ENCODE assay signal across 1 cellular context in the genomic region with DNA sequence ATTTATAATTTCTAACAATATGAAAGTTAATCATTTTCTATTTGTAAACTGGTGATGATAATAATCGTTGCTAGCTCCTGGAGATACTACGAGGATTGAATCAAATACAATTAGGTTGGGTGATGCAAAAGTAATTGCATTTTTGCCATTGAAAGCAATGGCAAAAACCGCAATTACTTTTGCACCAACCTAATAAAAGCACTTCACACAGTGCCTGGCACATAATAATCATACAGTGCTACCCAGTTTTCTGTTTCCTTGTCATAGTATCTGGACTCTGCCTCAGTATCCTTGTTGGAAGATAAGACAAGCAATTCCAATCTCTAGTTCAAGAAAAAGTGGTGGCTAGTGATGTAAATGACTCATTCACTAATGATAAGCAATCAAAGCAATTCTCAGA.
TF ChIP-seq lines count a peak whose summit lies in the region.

No MANE protein-coding gene starts in this region.

TF ChIP-seq in HepG2, 621 proteins besides CTCF, POLR2A, EP300 and RAD21:
- TF ChIP-seq, protein P1, sequence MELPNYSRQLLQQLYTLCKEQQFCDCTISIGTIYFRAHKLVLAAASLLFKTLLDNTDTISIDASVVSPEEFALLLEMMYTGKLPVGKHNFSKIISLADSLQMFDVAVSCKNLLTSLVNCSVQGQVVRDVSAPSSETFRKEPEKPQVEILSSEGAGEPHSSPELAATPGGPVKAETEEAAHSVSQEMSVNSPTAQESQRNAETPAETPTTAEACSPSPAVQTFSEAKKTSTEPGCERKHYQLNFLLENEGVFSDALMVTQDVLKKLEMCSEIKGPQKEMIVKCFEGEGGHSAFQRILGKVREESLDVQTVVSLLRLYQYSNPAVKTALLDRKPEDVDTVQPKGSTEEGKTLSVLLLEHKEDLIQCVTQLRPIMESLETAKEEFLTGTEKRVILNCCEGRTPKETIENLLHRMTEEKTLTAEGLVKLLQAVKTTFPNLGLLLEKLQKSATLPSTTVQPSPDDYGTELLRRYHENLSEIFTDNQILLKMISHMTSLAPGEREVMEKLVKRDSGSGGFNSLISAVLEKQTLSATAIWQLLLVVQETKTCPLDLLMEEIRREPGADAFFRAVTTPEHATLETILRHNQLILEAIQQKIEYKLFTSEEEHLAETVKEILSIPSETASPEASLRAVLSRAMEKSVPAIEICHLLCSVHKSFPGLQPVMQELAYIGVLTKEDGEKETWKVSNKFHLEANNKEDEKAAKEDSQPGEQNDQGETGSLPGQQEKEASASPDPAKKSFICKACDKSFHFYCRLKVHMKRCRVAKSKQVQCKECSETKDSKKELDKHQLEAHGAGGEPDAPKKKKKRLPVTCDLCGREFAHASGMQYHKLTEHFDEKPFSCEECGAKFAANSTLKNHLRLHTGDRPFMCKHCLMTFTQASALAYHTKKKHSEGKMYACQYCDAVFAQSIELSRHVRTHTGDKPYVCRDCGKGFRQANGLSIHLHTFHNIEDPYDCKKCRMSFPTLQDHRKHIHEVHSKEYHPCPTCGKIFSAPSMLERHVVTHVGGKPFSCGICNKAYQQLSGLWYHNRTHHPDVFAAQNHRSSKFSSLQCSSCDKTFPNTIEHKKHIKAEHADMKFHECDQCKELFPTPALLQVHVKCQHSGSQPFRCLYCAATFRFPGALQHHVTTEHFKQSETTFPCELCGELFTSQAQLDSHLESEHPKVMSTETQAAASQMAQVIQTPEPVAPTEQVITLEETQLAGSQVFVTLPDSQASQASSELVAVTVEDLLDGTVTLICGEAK (IDR thresholded peaks at IDR 0.05), result peak; percentile 67; the same call in 1 of the 2 replicates
- TF ChIP-seq, protein P1 (CRISPR knock-in tag; IDR thresholded peaks at IDR 0.05), result no peak
- no peak for TF ChIP-seq MED8 (CRISPR knock-in tag; IDR thresholded peaks at IDR 0.05; ENCODE audit: insufficient replicate concordance)
